In genomic region chr20:48298851-48299484, GRCh38 we compare ENCODE assay signal across 1 cellular context.
A peak's percentile ranks its signal among the peaks of the same experiment; 100 is the strongest.
TF ChIP-seq lines count a peak whose summit lies in the region.

No MANE protein-coding gene starts in this region.

TF ChIP-seq in HEK293, 187 proteins besides CTCF, POLR2A, EP300 and RAD21 (continued from another document and continues in another):
- TF ChIP-seq PRDM6 (tag by site-specific recombination; IDR thresholded peaks at IDR 0.05), result peak; percentile 66
- TF ChIP-seq ZNF843 (tag by site-specific recombination; IDR thresholded peaks at IDR 0.05), result 0 out of 2 replicates have a peak, but pooled peaks have one; percentile 24
- no peak for TF ChIP-seq ZNF555 (tag by site-specific recombination; conservative IDR thresholded peaks at IDR 0.05)
- TF ChIP-seq ZNF501 (tag by site-specific recombination; IDR thresholded peaks at IDR 0.05), result no peak
- peak; percentile 81 for TF ChIP-seq ZBTB17 (tag by site-specific recombination; IDR thresholded peaks at IDR 0.05)
- TF ChIP-seq ZSCAN5A (tag by site-specific recombination; IDR thresholded peaks at IDR 0.05), result no peak
- no peak for TF ChIP-seq REST (tag by site-specific recombination; IDR thresholded peaks at IDR 0.05)
- no peak for TF ChIP-seq ZXDB (tag by site-specific recombination; IDR thresholded peaks at IDR 0.05)
- TF ChIP-seq ZNF639 (tag by site-specific recombination; IDR thresholded peaks at IDR 0.05), result no peak; the same call in 1 of the 2 replicates
- no peak for TF ChIP-seq SALL2 (tag by site-specific recombination; IDR thresholded peaks at IDR 0.05; ENCODE audit: borderline replicate concordance)
- TF ChIP-seq ZNF529 (tag by site-specific recombination; IDR thresholded peaks at IDR 0.05; ENCODE audit: insufficient replicate concordance), result no peak
- TF ChIP-seq ZNF518A (tag by site-specific recombination; conservative IDR thresholded peaks at IDR 0.05; ENCODE audit: low read depth), result 0 out of 2 replicates have a peak, but pooled peaks have one; percentile 18
- no peak for TF ChIP-seq ZBTB1 (tag by site-specific recombination; IDR thresholded peaks at IDR 0.05)
- TF ChIP-seq ZNF521 (tag by site-specific recombination; IDR thresholded peaks at IDR 0.05), result no peak
- peak; percentile 79; the same call in 1 of the 2 replicates for TF ChIP-seq ZNF362 (tag by site-specific recombination; IDR thresholded peaks at IDR 0.05)
- TF ChIP-seq ZNF660 (tag by site-specific recombination; IDR thresholded peaks at IDR 0.05), result no peak
- no peak for TF ChIP-seq ZNF677 (tag by site-specific recombination; IDR thresholded peaks at IDR 0.05)
- TF ChIP-seq ZNF645 (tag by site-specific recombination; IDR thresholded peaks at IDR 0.05), result no peak
- no peak for TF ChIP-seq YY1 (tag by site-specific recombination; IDR thresholded peaks at IDR 0.05)
- TF ChIP-seq ZNF830 (tag by site-specific recombination; IDR thresholded peaks at IDR 0.05; ENCODE audit: low read depth), result no peak
- no peak for TF ChIP-seq ZFHX2 (tag by site-specific recombination; conservative IDR thresholded peaks at IDR 0.05)
- TF ChIP-seq ZNF335 (tag by site-specific recombination; conservative IDR thresholded peaks at IDR 0.05), result peak; percentile 88
- no peak for TF ChIP-seq ZNF121 (tag by site-specific recombination; IDR thresholded peaks at IDR 0.05)
- no peak for TF ChIP-seq GLI4 (tag by site-specific recombination; IDR thresholded peaks at IDR 0.05)
- TF ChIP-seq ZNF202 (tag by site-specific recombination; IDR thresholded peaks at IDR 0.05; ENCODE audit: borderline replicate concordance), result no peak
- no peak for TF ChIP-seq ZNF174 (tag by site-specific recombination; IDR thresholded peaks at IDR 0.05)
- TF ChIP-seq ZNF571 (tag by site-specific recombination; IDR thresholded peaks at IDR 0.05), result no peak
- TF ChIP-seq ZNF792 (tag by site-specific recombination; IDR thresholded peaks at IDR 0.05), result no peak
- TF ChIP-seq ZNF692 (tag by site-specific recombination; IDR thresholded peaks at IDR 0.05), result peak; percentile 63
- peak; percentile 57; the same call in 1 of the 2 replicates for TF ChIP-seq ZIC2 (tag by site-specific recombination; IDR thresholded peaks at IDR 0.05)
- TF ChIP-seq WT1 (tag by site-specific recombination; IDR thresholded peaks at IDR 0.05), result no peak
- TF ChIP-seq ZNF302 (tag by site-specific recombination; IDR thresholded peaks at IDR 0.05; ENCODE audit: low read depth), result no peak
- no peak for TF ChIP-seq ZNF670 (tag by site-specific recombination; IDR thresholded peaks at IDR 0.05; ENCODE audit: low read depth)
- no peak for TF ChIP-seq KLF8 (tag by site-specific recombination; IDR thresholded peaks at IDR 0.05)
- no peak for TF ChIP-seq SP3 (tag by site-specific recombination; IDR thresholded peaks at IDR 0.05)
